In genomic region chr7:132065193-132065972, GRCh38 we compare ENCODE assay signal across 9 cellular contexts.
DNase-seq lines count a peak whose midpoint lies in the region; ATAC-seq and TF ChIP-seq lines count a peak whose summit lies in the region.
"Had no signal": no experiment of that assay in that cellular context is flagged by ENCODE, and none has a peak within 500 bp of the region (broad histone marks: within the 10 kb centered on the region; RNA-seq: fewer than 3 reads in every experiment).

No MANE protein-coding gene starts in this region.

- H3K27ac ChIP-seq in PC-9, result peak overlapping the region; percentile 70

- H3K9me3 ChIP-seq in PC-9 (ENCODE audit: insufficient read depth, low read depth), result peaks cover 3% of the 10 kb centered on the region; the same call in 1 of the 2 replicates

- no peaks in the 10 kb centered on the region for H3K79me2 ChIP-seq in PC-9 (ENCODE audit: low read depth)

- peaks cover 6% of the 10 kb centered on the region; the same call in 1 of the 2 replicates for H3K9me2 ChIP-seq in PC-9 (ENCODE audit: insufficient read depth)

- H2AFZ ChIP-seq in PC-9, result no peak overlapping the region

- BruUV-seq in PC-9 (replicated peaks; lab: Mats Ljungman, UMichigan), result no TSS peak

- peak overlapping the region; percentile 50 for H3K4me2 ChIP-seq in PC-9

- H3K36me3 ChIP-seq in PC-9 (ENCODE audit: low read depth), result no peaks in the 10 kb centered on the region

- TF ChIP-seq CTCF in AG10803 (conservative IDR thresholded peaks at IDR 0.05; ENCODE audit: low read length) (no peak), PC-9 (conservative IDR thresholded peaks at IDR 0.05) (no peak), fibroblast of mammary gland (conservative IDR thresholded peaks at IDR 0.05; ENCODE audit: control insufficient read depth, insufficient read depth, low read depth, low read length) (no peak), omental fat pad (IDR thresholded peaks at IDR 0.05) (no peak)

- CTCF ChIA-PET in PC-9 (lab: Charles Lee), result interaction anchor here (0.6 kb wide), 1 partner anchor 238 kb away, joined by 3 read pairs; no protein-coding TSS in a partner anchor

- H3F3A ChIP-seq in PC-9 (ENCODE audit: insufficient read depth, low read depth), result peaks cover 21% of the 10 kb centered on the region

- DNase-seq in AG10803 (ENCODE audit: low read depth) (peak; percentile 97), PC-9 (peak; percentile 82 to 85), fibroblast of mammary gland (ENCODE audit: low read depth) (peak; percentile 96), omental fat pad (ENCODE audit: low spot score) (no peak), NOMO-1 treated with DMSO at 0.1 percent for 48 hours (lab: John Stamatoyannopoulos, UW; ENCODE audit: unreplicated experiment) (no peak), activated T-cell treated with anti-CD3 and anti-CD28 coated beads for 4 hours (no peak)
- DNase-seq in stimulated activated CD8-positive, alpha-beta memory T cell treated with anti-CD3 and anti-CD28 coated beads, Interleukin-4, amount 100 ng/mL, for 48 hours, result no peak
- DNase-seq: naive thymus-derived CD8-positive, alpha-beta T cell had no signal

- H3K4me3 ChIP-seq in AG10803 (ENCODE audit: low read length) (no peak overlapping the region), PC-9 (no peak overlapping the region), fibroblast of mammary gland (ENCODE audit: control insufficient read depth, low read depth, low read length) (no peak overlapping the region)

- ATAC-seq in omental fat pad (ENCODE audit: low FRiP score) (peak; percentile 96), GM21423 (IDR thresholded peaks at IDR 0.05; ENCODE audit: unreplicated experiment) (no peak)
- ATAC-seq: naive thymus-derived CD8-positive, alpha-beta T cell had no signal

- POLR2A ChIA-PET in PC-9 (lab: Charles Lee; ENCODE audit: unreplicated experiment), result no interaction called here

- H3K27me3 ChIP-seq in PC-9 (ENCODE audit: insufficient read depth, low read depth), result no peaks in the 10 kb centered on the region

- H3K4me1 ChIP-seq in PC-9 (replicated peaks; ENCODE audit: insufficient read depth), result peaks cover 23% of the 10 kb centered on the region

- intact Hi-C loops in PC-9 (cut with micrococcal nuclease; ENCODE audit: unreplicated experiment), result loop anchor here (1.0 to 5.0 kb wide), 4 partner anchors 35 to 118 kb away; no protein-coding TSS in a partner anchor

- H4K20me1 ChIP-seq in PC-9 (ENCODE audit: insufficient read depth), result no peaks in the 10 kb centered on the region

Comparison
In these comparisons a context has a peak if more than half of its experiments do, and no peak if none do; other contexts are left out.
1. DNase-seq: peak in AG10803 (single experiment), PC-9 (2 of 2) and fibroblast of mammary gland (single experiment); none in omental fat pad (single experiment), NOMO-1 treated with DMSO at 0.1 percent for 48 hours (single experiment), activated T-cell treated with anti-CD3 and anti-CD28 coated beads for 4 hours (single experiment) and stimulated activated CD8-positive, alpha-beta memory T cell treated with anti-CD3 and anti-CD28 coated beads, Interleukin-4, amount 100 ng/mL, for 48 hours (single experiment).